Comparison of ENCODE assay signal across 18 cellular contexts in the genomic region with DNA sequence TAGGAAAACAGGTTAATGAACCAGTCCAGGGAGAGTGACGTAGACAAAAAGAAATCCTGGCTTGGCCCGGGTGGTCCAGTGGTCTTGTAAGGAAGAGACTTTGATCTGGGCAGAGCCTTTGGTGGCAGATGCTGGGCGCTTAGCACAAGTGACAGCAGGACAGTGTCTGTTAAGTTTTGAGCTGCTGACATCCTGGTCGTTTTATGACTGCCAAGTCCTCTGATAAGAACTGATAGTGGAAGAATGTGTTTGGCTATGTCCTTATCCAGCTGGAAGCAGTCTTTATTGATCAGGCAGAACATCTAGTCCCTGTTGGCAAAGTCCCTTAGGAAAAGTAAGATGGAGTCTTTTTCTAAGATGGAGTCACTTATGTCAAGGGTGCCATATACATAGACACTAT. TPM values are rescaled to one million over a fixed set of nuclear protein-coding genes. Genes with fewer than 3 reads are reported as not detected.
A peak's percentile ranks its signal among the peaks of the same experiment; 100 is the strongest.
DNase-seq lines count a peak whose midpoint lies in the region; ATAC-seq and TF ChIP-seq lines count a peak whose summit lies in the region.
"Had no signal": no experiment of that assay in that cellular context is flagged by ENCODE, and none has a peak within 500 bp of the region (broad histone marks: within the 10 kb centered on the region; RNA-seq: fewer than 3 reads in every experiment).

No MANE protein-coding gene starts in this region.

- no peak for TF ChIP-seq POLR2A in IMR-90 (IDR thresholded peaks at IDR 0.05; ENCODE audit: low read depth, low read length)

- no peak overlapping the region for H2BK20ac ChIP-seq in IMR-90 (ENCODE audit: low read depth, low read length)

- no peak overlapping the region for H2AK9ac ChIP-seq in IMR-90 (replicated peaks; ENCODE audit: low read depth, low read length, poor library complexity)

- H3K27ac ChIP-seq in IMR-90 (ENCODE audit: insufficient read depth, low read length) (no peak overlapping the region), right cardiac atrium (ENCODE audit: low read length) (no peak overlapping the region)
- H3K27ac ChIP-seq: 22Rv1, BLaER1, C4-2B had no signal

- CTCF ChIA-PET in IMR-90 (lab: Yijun Ruan, JAX) = interaction anchor here (1.0 to 1.1 kb wide), 2 partner anchors 12 to 18 kb away, joined by 3 read pairs; no protein-coding TSS in a partner anchor

- H3K18ac ChIP-seq in IMR-90 (ENCODE audit: low read depth, low read length) = no peak overlapping the region

- no peak overlapping the region for H4K8ac ChIP-seq in IMR-90 (ENCODE audit: low read depth in 2 of 2, low read length in 2 of 2)

- TF ChIP-seq RAD21 in IMR-90 (IDR thresholded peaks at IDR 0.05; ENCODE audit: low read length) = no peak

- H3K9me3 ChIP-seq in IMR-90 (ENCODE audit: control insufficient read depth, insufficient read depth, low read length) (0 out of 2 replicates have a peak, but pooled peaks cover 3% of the 10 kb centered on the region), right cardiac atrium (ENCODE audit: control insufficient read depth, low read length) (no peaks in the 10 kb centered on the region)
- H3K9me3 ChIP-seq: Caco-2, HAP-1 had no signal

- no peak overlapping the region for H2BK15ac ChIP-seq in IMR-90 (ENCODE audit: low read depth, low read length)

- H2AK5ac ChIP-seq in IMR-90 (ENCODE audit: low read depth, low read length) = no peak overlapping the region

- in situ Hi-C loops in IMR-90 (cut with MboI; ENCODE audit: low sequenced_read_pairs) = loop anchor here (25.0 kb wide), 1 partner anchor 358 kb away; no protein-coding TSS in a partner anchor

- peaks cover 11% of the 10 kb centered on the region for H3K27me3 ChIP-seq in IMR-90 (ENCODE audit: control insufficient read depth, insufficient read depth, low read length)
- no peaks in the 10 kb centered on the region for H3K27me3 ChIP-seq in right cardiac atrium (ENCODE audit: control insufficient read depth, insufficient read depth)
- H3K27me3 ChIP-seq: BLaER1 had no signal

- no peak overlapping the region for H3K9ac ChIP-seq in IMR-90 (ENCODE audit: low read depth, low read length)
- H3K9ac ChIP-seq: BLaER1 had no signal

- H3K14ac ChIP-seq in IMR-90 (replicated peaks; ENCODE audit: low read depth, low read length) = no peak overlapping the region

- no peak overlapping the region for H2BK120ac ChIP-seq in IMR-90 (ENCODE audit: low read depth, low read length)

- no peak overlapping the region for H3K4ac ChIP-seq in IMR-90 (ENCODE audit: low read depth, low read length)

- dilution Hi-C loops in IMR-90 (cut with HindIII; ENCODE audit: low sequenced_read_pairs, unreplicated experiment) = no loop called here

- DNase-seq in Right ventricle myocardium inferior (ENCODE audit: missing footprints) (no peak), cardiac septum (ENCODE audit: low spot score) (no peak), IMR-90 (no peak), right cardiac atrium (no peak)
- DNase-seq in activated CD4-positive, alpha-beta T cell treated with anti-CD3 and anti-CD28 coated beads, Interleukin-2, amount 50 U/mL, for 1 hour = no peak
- DNase-seq: Caco-2; CD4-positive, CD25-positive, alpha-beta regulatory T cell; CD8-positive, alpha-beta T cell; DMS153; DND-41; GOT3; HFFc6 had no signal

- 22% methylated on average over 3 of the region's 4 CpGs; no CpG with 5 or more reads in 1 of the 2 experiments for WGBS in IMR-90 (ENCODE audit: extremely low coverage in 2 of 2, insufficient read length in 1 of 2), 2 experiments
- WGBS in right cardiac atrium = 36% methylated on average over 4 of the region's 4 CpGs

- intact Hi-C loops in Right ventricle myocardium inferior (cut with DNase I) (no loop called here), cardiac septum (cut with DNase I) (no loop called here), IMR-90 (cut with micrococcal nuclease) (no loop called here), right cardiac atrium (cut with DNase I) (no loop called here)

- H4K91ac ChIP-seq in IMR-90 (ENCODE audit: insufficient read depth, low read depth, low read length) = no peak overlapping the region

- no peaks in the 10 kb centered on the region for H4K20me1 ChIP-seq in IMR-90 (ENCODE audit: insufficient read depth, low read length)
- H4K20me1 ChIP-seq: BLaER1 had no signal

- no TSS peak for BruUV-seq in IMR-90 (replicated peaks; lab: Mats Ljungman, UMichigan)

- H2BK5ac ChIP-seq in IMR-90 (ENCODE audit: low read depth, low read length, poor library complexity, severe bottlenecking) = no peak overlapping the region

- no peak overlapping the region for H3K4me2 ChIP-seq in IMR-90 (ENCODE audit: low read depth, low read length)
- H3K4me2 ChIP-seq: BLaER1 had no signal

- no peaks in the 10 kb centered on the region for H3K9me1 ChIP-seq in IMR-90 (ENCODE audit: insufficient read depth, low read length)

- no peak overlapping the region for H3K23ac ChIP-seq in IMR-90 (ENCODE audit: low read depth, low read length)

- no peaks in the 10 kb centered on the region for H3K36me3 ChIP-seq in IMR-90 (ENCODE audit: control insufficient read depth, insufficient read depth, low read length)
- H3K36me3 ChIP-seq: BLaER1, HAP-1 had no signal

- peak; percentile 59 for ATAC-seq in Right ventricle myocardium inferior
- ATAC-seq in IMR-90 (ENCODE audit: low read depth) = no peak
- peak; percentile 42 to 75 for ATAC-seq in right cardiac atrium
- ATAC-seq in HG03378 (IDR thresholded peaks at IDR 0.05; ENCODE audit: unreplicated experiment) = no peak
- ATAC-seq: CD8-positive, alpha-beta T cell had no signal

- no peak overlapping the region for H4K5ac ChIP-seq in IMR-90 (ENCODE audit: low read depth, low read length)

- TF ChIP-seq CTCF in IMR-90 (conservative IDR thresholded peaks at IDR 0.05; ENCODE audit: low read depth, low read length) = no peak

- no peaks in the 10 kb centered on the region for H3K79me1 ChIP-seq in IMR-90 (ENCODE audit: low read depth in 1 of 2, low read length in 2 of 2)

- POLR2A ChIA-PET in IMR-90 (lab: Charles Lee; ENCODE audit: unreplicated experiment) = interaction anchor here (0.5 kb wide), 1 partner anchor 70 kb away, joined by 5 read pairs; no protein-coding TSS in a partner anchor

- no peak overlapping the region for H3K4me3 ChIP-seq in IMR-90 (ENCODE audit: insufficient read depth, low read depth, low read length)
- no peak overlapping the region for H3K4me3 ChIP-seq in right cardiac atrium (ENCODE audit: low read length)
- H3K4me3 ChIP-seq: BLaER1, HAP-1 had no signal

- H3K56ac ChIP-seq in IMR-90 (ENCODE audit: extremely low read depth, insufficient read depth, low read length) = no peak overlapping the region

- H3K4me1 ChIP-seq in IMR-90 (ENCODE audit: control insufficient read depth, insufficient read depth, low read length) (no peaks in the 10 kb centered on the region), right cardiac atrium (ENCODE audit: control insufficient read depth, insufficient read depth, low read length) (no peaks in the 10 kb centered on the region)
- H3K4me1 ChIP-seq: BLaER1, Caco-2, HAP-1 had no signal

- H2AFZ ChIP-seq in IMR-90 (replicated peaks; ENCODE audit: low read length, poor library complexity) = peak overlapping the region; percentile 33

TF ChIP-seq in IMR-90, 13 proteins besides CTCF, POLR2A, EP300 and RAD21:
- TF ChIP-seq MXI1 (IDR thresholded peaks at IDR 0.05; ENCODE audit: borderline replicate concordance, low read depth, low read length) = no peak
- TF ChIP-seq FOS (IDR thresholded peaks at IDR 0.05; ENCODE audit: low read depth, low read length) = no peak

RNA-seq across cellular contexts. Expression of gene ZNF407, which starts 27.4 kb away (rescaled TPM):
- total RNA-seq in Right ventricle myocardium inferior (10.7 TPM), cardiac septum (14.1 TPM), IMR-90 (2012; rRNA removed) (20.1 and 25.6 TPM in 2 replicates), right cardiac atrium (10 to 100 TPM; 10.6 to 14.7 (median 12.9) TPM)
- polyA plus RNA-seq in IMR-90 (2012; rRNA removed) (2.8 and 3.1 TPM in 2 replicates), right cardiac atrium (3.8 TPM)
- polyA plus RNA-seq in IMR-90 (2012; cell fraction: cytosol; rRNA removed) = 1.3 and 2.2 TPM in 2 replicates
- 6.3 and 8.0 TPM in 2 replicates for polyA plus RNA-seq in IMR-90 (2012; cell fraction: nucleus; rRNA removed; ENCODE audit: low replicate concordance)

RNA-seq across cellular contexts. Expression of gene CNDP1, which starts 36.0 kb away (rescaled TPM):
- total RNA-seq in Right ventricle myocardium inferior = not detected
- total RNA-seq in cardiac septum = not detected
- not detected in 2 replicates for total RNA-seq in IMR-90 (2012; rRNA removed)
- not detected in 2 replicates for polyA plus RNA-seq in IMR-90 (2012; rRNA removed)
- polyA plus RNA-seq in IMR-90 (2012; cell fraction: cytosol; rRNA removed) = not detected in 2 replicates
- 0.06 and 0.13 TPM in 2 replicates for polyA plus RNA-seq in IMR-90 (2012; cell fraction: nucleus; rRNA removed; ENCODE audit: low replicate concordance)
- total RNA-seq in right cardiac atrium = not detected
- polyA plus RNA-seq in right cardiac atrium = 0.05 TPM
- total RNA-seq: HFFc6 had no signal
- polyA plus RNA-seq: AG04450; CD4-positive, CD25-positive, alpha-beta regulatory T cell had no signal

Comparison
In these comparisons a context has a peak if more than half of its experiments do, and no peak if none do; other contexts are left out.
1. ATAC-seq: peak in Right ventricle myocardium inferior (single experiment) and right cardiac atrium (2 of 2); none in IMR-90 (single experiment) and HG03378 (single experiment).